ENCODE assay signal across 21 cellular contexts in genomic region chrX:50967734-50968133, GRCh38. TPM values are rescaled to one million over a fixed set of nuclear protein-coding genes. Genes with fewer than 3 reads are reported as not detected.
"Had no signal": no experiment of that assay in that cellular context is flagged by ENCODE, and none has a peak within 500 bp of the region (broad histone marks: within the 10 kb centered on the region; RNA-seq: fewer than 3 reads in every experiment).

No MANE protein-coding gene starts in this region.

- H3K27me3 ChIP-seq: testis, upper lobe of right lung had no signal

- H3K4me1 ChIP-seq: left ventricle myocardium inferior, testis, upper lobe of right lung had no signal

- H3K36me3 ChIP-seq: left ventricle myocardium inferior, upper lobe of right lung had no signal

- H3K36me3 Mint-ChIP-seq: T-cell had no signal

- H3K9me3 ChIP-seq: left ventricle myocardium inferior, testis, upper lobe of right lung had no signal

- DNase-seq: activated CD4-positive, alpha-beta T cell treated with anti-CD3 and anti-CD28 coated beads for 4 hours; activated CD8-positive, alpha-beta memory T cell treated with anti-CD3 and anti-CD28 coated beads, Interleukin-2, amount 50 U/mL, for 4 hours; activated CD8-positive, alpha-beta T cell treated with anti-CD3 and anti-CD28 coated beads for 36 hours; activated gamma-delta T cell treated with Interleukin-2 at 50 U/mL for 16 hours; activated T-cell treated with anti-CD3 and anti-CD28 coated beads, Interleukin-2, amount 50 U/mL, for 72 hours; effector memory CD8-positive, alpha-beta T cell; erythroblast; left ventricle myocardium inferior; stimulated activated CD4-positive, alpha-beta T cell treated with anti-CD3 and anti-CD28 coated beads, Interleukin-15, amount 100 ng/mL, for 24 hours; stimulated activated CD4-positive, alpha-beta T cell treated with anti-CD3 and anti-CD28 coated beads, Interleukin-4, amount 100 ng/mL, for 24 hours; stimulated activated naive CD8-positive, alpha-beta T cell treated with anti-CD3 and anti-CD28 coated beads, Interleukin-15, amount 100 ng/mL, for 72 hours; T-cell; testis; upper lobe of right lung had no signal

- H3K27ac ChIP-seq: left ventricle myocardium inferior, testis, upper lobe of right lung had no signal

- FAIRE-seq: islet of Langerhans had no signal

- H3K9me3 Mint-ChIP-seq: activated CD8-positive, alpha-beta T cell treated with anti-CD3 and anti-CD28 coated beads for 36 hours; activated T-cell treated with anti-CD3 and anti-CD28 coated beads, Interleukin-2, amount 50 U/mL, for 72 hours; central memory CD8-positive, alpha-beta T cell; effector memory CD8-positive, alpha-beta T cell; stimulated activated naive CD8-positive, alpha-beta T cell treated with anti-CD3 and anti-CD28 coated beads, Interleukin-15, amount 100 ng/mL, for 72 hours; T-cell had no signal

- H3K4me1 Mint-ChIP-seq: central memory CD8-positive, alpha-beta T cell; stimulated activated naive CD8-positive, alpha-beta T cell treated with anti-CD3 and anti-CD28 coated beads, Interleukin-15, amount 100 ng/mL, for 72 hours; T-cell had no signal

- H3K27me3 Mint-ChIP-seq: central memory CD8-positive, alpha-beta T cell; effector memory CD8-positive, alpha-beta T cell; stimulated activated naive CD8-positive, alpha-beta T cell treated with anti-CD3 and anti-CD28 coated beads, Interleukin-15, amount 100 ng/mL, for 72 hours had no signal

- H3K27ac Mint-ChIP-seq: activated CD8-positive, alpha-beta T cell treated with anti-CD3 and anti-CD28 coated beads for 36 hours; activated T-cell treated with anti-CD3 and anti-CD28 coated beads, Interleukin-2, amount 50 U/mL, for 72 hours; effector memory CD8-positive, alpha-beta T cell; T-cell had no signal

- H3K4me3 ChIP-seq: left ventricle myocardium inferior, testis, upper lobe of right lung had no signal

- H3K4me3 Mint-ChIP-seq: activated CD8-positive, alpha-beta T cell treated with anti-CD3 and anti-CD28 coated beads for 36 hours; activated T-cell treated with anti-CD3 and anti-CD28 coated beads, Interleukin-2, amount 50 U/mL, for 72 hours; central memory CD8-positive, alpha-beta T cell; effector memory CD8-positive, alpha-beta T cell; stimulated activated naive CD8-positive, alpha-beta T cell treated with anti-CD3 and anti-CD28 coated beads, Interleukin-15, amount 100 ng/mL, for 72 hours; T-cell had no signal

RNA-seq across cellular contexts. Expression of gene BMP15, which starts 57.2 kb away (rescaled TPM):
- total RNA-seq: activated CD8-positive, alpha-beta T cell treated with anti-CD3 and anti-CD28 coated beads for 36 hours; activated T-cell treated with anti-CD3 and anti-CD28 coated beads, Interleukin-2, amount 50 U/mL, for 72 hours; fibroblast of villous mesenchyme; left ventricle myocardium inferior; mesenteric fat pad; osteoblast; pulmonary artery endothelial cell; T-cell; testis; upper lobe of right lung had no signal
- polyA plus RNA-seq: neural cell had no signal
